28 cellular contexts compared by ENCODE assay signal in genomic region chr15:73754461-73754860, GRCh38. TPM values are rescaled to one million over a fixed set of nuclear protein-coding genes. Genes with fewer than 3 reads are reported as not detected.
DNase-seq lines count a peak whose midpoint lies in the region; ATAC-seq and TF ChIP-seq lines count a peak whose summit lies in the region.
"Had no signal": no experiment of that assay in that cellular context is flagged by ENCODE, and none has a peak within 500 bp of the region (broad histone marks: within the 10 kb centered on the region; RNA-seq: fewer than 3 reads in every experiment).

No MANE protein-coding gene starts in this region.

- no peaks in the 10 kb centered on the region for H3K9me2 ChIP-seq in GM23338 (ENCODE audit: insufficient read depth)
- H3K9me2 ChIP-seq: SK-N-SH had no signal

- H3K36me3 Mint-ChIP-seq in GM23338 (ENCODE audit: low read depth) = no peaks in the 10 kb centered on the region; the same call in 2 of the 3 replicates
- H3K36me3 Mint-ChIP-seq in type B pancreatic cell = no peaks in the 10 kb centered on the region
- H3K36me3 Mint-ChIP-seq: CD8-positive, alpha-beta memory T cell; naive thymus-derived CD8-positive, alpha-beta T cell had no signal

- TF ChIP-seq CTCF in GM23338 (conservative IDR thresholded peaks at IDR 0.05; ENCODE audit: low read depth in 2 of 2) (no peak), type B pancreatic cell (conservative IDR thresholded peaks at IDR 0.05) (no peak)

- no peaks in the 10 kb centered on the region for H4K20me1 ChIP-seq in GM23338 (replicated peaks; ENCODE audit: insufficient read depth)

- peak overlapping the region; percentile 90; the same call in 1 of the 2 replicates for H2AFZ ChIP-seq in GM23338

- H3K36me3 ChIP-seq in GM23338 (ENCODE audit: insufficient read depth) (no peaks in the 10 kb centered on the region), iPS-15b (ENCODE audit: control insufficient read depth, insufficient read depth, low read length) (no peaks in the 10 kb centered on the region)
- H3K36me3 ChIP-seq: esophagus muscularis mucosa, HAP-1, ovary had no signal

- H3K27me3 Mint-ChIP-seq in GM23338 (ENCODE audit: insufficient read depth, low read depth, poor library complexity) (peaks cover 18% of the 10 kb centered on the region), type B pancreatic cell (peaks cover 48% of the 10 kb centered on the region)

- H3K27ac Mint-ChIP-seq in GM23338 (no peak overlapping the region), type B pancreatic cell (peak overlapping the region; percentile 4)
- H3K27ac Mint-ChIP-seq: activated CD4-positive, alpha-beta memory T cell treated with anti-CD3 and anti-CD28 coated beads, Interleukin-2, amount 10 ng/mL, durations not matched to agents 7 days and 5 days had no signal

- DNase-seq in GM23338 (ENCODE audit: low spot score) (no peak), RPMI8226 (peak; percentile 35), type B pancreatic cell (ENCODE audit: extremely low spot score, unreplicated experiment) (no peak), NCI-H2107 treated with DMSO at 0.1 percent for 48 hours (lab: John Stamatoyannopoulos, UW; ENCODE audit: unreplicated experiment) (no peak)
- no peak for DNase-seq in activated naive CD4-positive, alpha-beta T cell (lab: John Stamatoyannopoulos, UW)
- DNase-seq: activated CD4-positive, alpha-beta memory T cell treated with anti-CD3 and anti-CD28 coated beads, Interleukin-2, amount 10 ng/mL, durations not matched to agents 7 days and 5 days; activated CD8-positive, alpha-beta memory T cell treated with anti-CD3 and anti-CD28 coated beads, Interleukin-2, amount 50 U/mL, for 4 hours; activated naive CD4-positive, alpha-beta T cell treated with Interleukin-2 at 50 U/mL for 16 hours; body of pancreas; CD8-positive, alpha-beta memory T cell; dermis blood vessel endothelial cell; NCI-H1092 treated with DMSO at 0.1 percent for 48 hours; NCI-H187; NCI-H2171 treated with DMSO at 0.1 percent for 48 hours; NCI-H510A treated with DMSO at 0.1 percent for 48 hours; retina; SK-N-SH; small intestine; stimulated activated naive CD4-positive, alpha-beta T cell had no signal

- no peak overlapping the region for H3K9ac ChIP-seq in iPS-15b (ENCODE audit: low read depth, low read length)
- H3K9ac ChIP-seq: SK-N-SH had no signal

- H3K27ac ChIP-seq in GM23338 (ENCODE audit: low read depth) = no peak overlapping the region
- H3K27ac ChIP-seq: body of pancreas, ovary had no signal

- H3K4me3 ChIP-seq in GM23338 (peak overlapping the region; percentile 60), iPS-15b (ENCODE audit: low read depth, low read length) (peak overlapping the region; percentile 2)
- H3K4me3 ChIP-seq: body of pancreas, esophagus muscularis mucosa, HAP-1, lung, ovary had no signal

- H3F3A ChIP-seq in GM23338 (replicated peaks; ENCODE audit: low read depth) = no peaks in the 10 kb centered on the region; the same call in 1 of the 2 replicates

- ATAC-seq in GM23338 (no peak), HG03457 (IDR thresholded peaks at IDR 0.05; ENCODE audit: unreplicated experiment) (no peak)
- ATAC-seq: body of pancreas; naive thymus-derived CD8-positive, alpha-beta T cell had no signal

- no peaks in the 10 kb centered on the region for H3K9me3 Mint-ChIP-seq in GM23338
- no peaks in the 10 kb centered on the region for H3K9me3 Mint-ChIP-seq in type B pancreatic cell
- H3K9me3 Mint-ChIP-seq: activated CD4-positive, alpha-beta memory T cell treated with anti-CD3 and anti-CD28 coated beads, Interleukin-2, amount 10 ng/mL, durations not matched to agents 7 days and 5 days had no signal

- peak overlapping the region; percentile 91 for H3K4me2 ChIP-seq in GM23338
- H3K4me2 ChIP-seq: SK-N-SH had no signal

- H3K4me1 ChIP-seq in GM23338 (ENCODE audit: insufficient read depth) (peaks cover 23% of the 10 kb centered on the region), iPS-15b (ENCODE audit: control insufficient read depth, insufficient read depth, low read length) (peaks cover 19% of the 10 kb centered on the region)

- peaks cover 17% of the 10 kb centered on the region for H3K27me3 ChIP-seq in GM23338 (ENCODE audit: insufficient read depth)
- H3K27me3 ChIP-seq in iPS-15b (ENCODE audit: control insufficient read depth, insufficient read depth, low read length) = peaks cover 5% of the 10 kb centered on the region
- H3K27me3 ChIP-seq: ovary had no signal

- H3K4me3 Mint-ChIP-seq in GM23338 (peak overlapping the region; percentile 71; the same call in 1 of the 3 replicates), type B pancreatic cell (peak overlapping the region; percentile 40)
- H3K4me3 Mint-ChIP-seq: activated CD4-positive, alpha-beta memory T cell treated with anti-CD3 and anti-CD28 coated beads, Interleukin-2, amount 10 ng/mL, durations not matched to agents 7 days and 5 days had no signal

- H3K4me1 Mint-ChIP-seq in GM23338 = peaks cover 24% of the 10 kb centered on the region
- H3K4me1 Mint-ChIP-seq in type B pancreatic cell (ENCODE audit: unreplicated experiment) = peaks cover 11% of the 10 kb centered on the region
- H3K4me1 Mint-ChIP-seq: activated CD4-positive, alpha-beta memory T cell treated with anti-CD3 and anti-CD28 coated beads, Interleukin-2, amount 10 ng/mL, durations not matched to agents 7 days and 5 days had no signal

- H3K9me3 ChIP-seq in iPS-15b (ENCODE audit: control insufficient read depth, insufficient read depth, low read length) = no peaks in the 10 kb centered on the region
- H3K9me3 ChIP-seq: body of pancreas, esophagus muscularis mucosa, HAP-1, ovary, SK-N-SH had no signal

- no peaks in the 10 kb centered on the region for H3K79me2 ChIP-seq in GM23338 (replicated peaks; ENCODE audit: insufficient read depth)

TF ChIP-seq in GM23338, 12 proteins besides CTCF, POLR2A, EP300 and RAD21:
- TF ChIP-seq CREB1 (CRISPR knock-in tag; IDR thresholded peaks at IDR 0.05; ENCODE audit: low read depth) (no peak), JUNB (IDR thresholded peaks at IDR 0.05; ENCODE audit: unreplicated experiment) (no peak)
TF ChIP-seq in GM23338: peak in this region for 0.

RNA-seq across cellular contexts. Expression of gene INSYN1, which starts 1.3 kb away (rescaled TPM):
- total RNA-seq in GM23338 (2014; rRNA removed; shearing (Covaris generic)) = 4.5 and 14.2 TPM in 2 replicates
- polyA plus RNA-seq in GM23338 (2016; fragmentation: Nextera tagmentation; extraction: Ambion mirVana) = 0.10 and 0.18 TPM in 2 replicates
- 5.8 and 6.4 TPM in 2 replicates for total RNA-seq in type B pancreatic cell (ENCODE audit: low replicate concordance)
- total RNA-seq: activated CD4-positive, alpha-beta memory T cell treated with anti-CD3 and anti-CD28 coated beads, Interleukin-2, amount 10 ng/mL, durations not matched to agents 7 days and 5 days; CD8-positive, alpha-beta memory T cell; dermis blood vessel endothelial cell; mononuclear cell; naive thymus-derived CD8-positive, alpha-beta T cell; T-helper 1 cell treated with Interleukin-12 subunit alpha and Interleukin-12 subunit beta and Interleukin-4 antibody, amounts not matched to agents 30 ng/mL and 1 ng/mL, for 36 hours had no signal
- polyA plus RNA-seq: CD8-positive, alpha-beta memory T cell; naive thymus-derived CD8-positive, alpha-beta T cell had no signal
